ENCODE assay signal across 26 cellular contexts in the genomic region with DNA sequence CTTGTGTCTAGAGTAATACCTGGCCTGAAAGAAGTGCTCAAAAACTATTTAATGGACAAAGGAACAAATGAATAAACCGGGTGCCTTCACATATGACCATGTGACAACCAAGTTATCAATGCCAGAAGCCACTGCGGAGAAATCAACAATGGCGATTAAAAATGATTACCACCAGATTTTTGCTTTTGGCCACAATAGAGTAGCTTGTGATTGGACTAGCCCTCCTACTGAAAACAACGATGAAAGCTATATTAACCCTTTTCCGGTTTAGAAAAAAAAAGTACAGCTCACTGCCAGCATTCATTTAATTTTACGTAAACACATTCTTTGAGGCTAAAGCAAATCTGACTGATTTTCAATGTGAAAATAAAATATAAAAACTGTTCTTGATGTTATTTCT.
"Had no signal": no experiment of that assay in that cellular context is flagged by ENCODE, and none has a peak within 500 bp of the region (broad histone marks: within the 10 kb centered on the region; RNA-seq: fewer than 3 reads in every experiment).

No MANE protein-coding gene starts in this region.

- H3K4me1 ChIP-seq: adrenal gland, ascending aorta, esophagus squamous epithelium, foreskin keratinocyte, pancreas, psoas muscle, right atrium auricular region had no signal

- H3K9me3 Mint-ChIP-seq: activated T-cell treated with anti-CD3 and anti-CD28 coated beads, Interleukin-2, amount 50 U/mL, for 24 hours; activated T-helper 17 cell treated with anti-CD3 and anti-CD28 coated beads, Interleukin-2, amount 50 U/mL, for 72 hours; nephron progenitor cell; type B pancreatic cell; WTC11 had no signal

- H3K9me3 ChIP-seq: adrenal gland, ascending aorta, esophagus squamous epithelium, left ventricle myocardium inferior, pancreas, psoas muscle, right atrium auricular region, spleen, thoracic aorta had no signal

- H3K27me3 Mint-ChIP-seq: activated CD4-positive, alpha-beta T cell treated with anti-CD3 and anti-CD28 coated beads for 36 hours; activated naive CD8-positive, alpha-beta T cell; activated T-cell treated with anti-CD3 and anti-CD28 coated beads, Interleukin-2, amount 50 U/mL, for 24 hours; activated T-helper 17 cell treated with anti-CD3 and anti-CD28 coated beads, Interleukin-2, amount 50 U/mL, for 72 hours; type B pancreatic cell had no signal

- H3K27ac ChIP-seq: adrenal gland, ascending aorta, brain microvascular endothelial cell, esophagus squamous epithelium, foreskin keratinocyte, left ventricle myocardium inferior, pancreas, psoas muscle, right atrium auricular region, spleen, thoracic aorta had no signal

- DNase-seq: activated CD4-positive, alpha-beta T cell treated with anti-CD3 and anti-CD28 coated beads for 36 hours; activated CD4-positive, alpha-beta T cell treated with anti-CD3 and anti-CD28 coated beads, Interleukin-2, amount 50 U/mL, for 4 hours; activated CD8-positive, alpha-beta memory T cell treated with anti-CD3 and anti-CD28 coated beads for 24 hours; activated CD8-positive, alpha-beta memory T cell treated with anti-CD3 and anti-CD28 coated beads, Interleukin-2, amount 50 U/mL, for 4 hours; activated T-cell treated with anti-CD3 and anti-CD28 coated beads, Interleukin-2, amount 50 U/mL, for 24 hours; adrenal gland; brain microvascular endothelial cell; esophagus squamous epithelium; foreskin keratinocyte; kidney glomerular epithelial cell; left ventricle myocardium inferior; mesenchymal stem cell; nephron progenitor cell; pancreas; psoas muscle; spleen; stimulated activated CD4-positive, alpha-beta T cell treated with anti-CD3 and anti-CD28 coated beads, Interleukin-4, amount 100 ng/mL, for 24 hours; stimulated activated naive CD4-positive, alpha-beta T cell treated with Interleukin-2 at 50 U/mL for 16 hours; T-helper 1 cell had no signal

- H3K36me3 ChIP-seq: adrenal gland, ascending aorta, brain microvascular endothelial cell, esophagus squamous epithelium, left ventricle myocardium inferior, pancreas, right atrium auricular region, spleen, thoracic aorta had no signal

- H3K27me3 ChIP-seq: adrenal gland, ascending aorta, brain microvascular endothelial cell, esophagus squamous epithelium, foreskin keratinocyte, pancreas, right atrium auricular region, spleen had no signal

- H3K36me3 Mint-ChIP-seq: type B pancreatic cell, WTC11 had no signal

- ATAC-seq: activated CD4-positive, alpha-beta T cell treated with anti-CD3 and anti-CD28 coated beads for 36 hours; activated T-helper 17 cell treated with anti-CD3 and anti-CD28 coated beads, Interleukin-2, amount 50 U/mL, for 72 hours; foreskin keratinocyte; pancreas; psoas muscle; WTC11 had no signal

- H3K4me3 Mint-ChIP-seq: activated CD4-positive, alpha-beta T cell treated with anti-CD3 and anti-CD28 coated beads for 36 hours; activated naive CD8-positive, alpha-beta T cell; activated T-cell treated with anti-CD3 and anti-CD28 coated beads, Interleukin-2, amount 50 U/mL, for 24 hours; activated T-helper 17 cell treated with anti-CD3 and anti-CD28 coated beads, Interleukin-2, amount 50 U/mL, for 72 hours; nephron progenitor cell; type B pancreatic cell; WTC11 had no signal

- H3K4me3 ChIP-seq: adrenal gland, ascending aorta, left ventricle myocardium inferior, pancreas, psoas muscle, right atrium auricular region, spleen, thoracic aorta had no signal

- H3K4me1 Mint-ChIP-seq: activated CD4-positive, alpha-beta T cell treated with anti-CD3 and anti-CD28 coated beads for 36 hours; activated T-helper 17 cell treated with anti-CD3 and anti-CD28 coated beads, Interleukin-2, amount 50 U/mL, for 72 hours; WTC11 had no signal

- H3K27ac Mint-ChIP-seq: activated CD4-positive, alpha-beta T cell treated with anti-CD3 and anti-CD28 coated beads for 36 hours; activated naive CD8-positive, alpha-beta T cell; activated T-cell treated with anti-CD3 and anti-CD28 coated beads, Interleukin-2, amount 50 U/mL, for 24 hours; activated T-helper 17 cell treated with anti-CD3 and anti-CD28 coated beads, Interleukin-2, amount 50 U/mL, for 72 hours; nephron progenitor cell; type B pancreatic cell had no signal
